8 cellular contexts compared by ENCODE assay signal in the genomic region with DNA sequence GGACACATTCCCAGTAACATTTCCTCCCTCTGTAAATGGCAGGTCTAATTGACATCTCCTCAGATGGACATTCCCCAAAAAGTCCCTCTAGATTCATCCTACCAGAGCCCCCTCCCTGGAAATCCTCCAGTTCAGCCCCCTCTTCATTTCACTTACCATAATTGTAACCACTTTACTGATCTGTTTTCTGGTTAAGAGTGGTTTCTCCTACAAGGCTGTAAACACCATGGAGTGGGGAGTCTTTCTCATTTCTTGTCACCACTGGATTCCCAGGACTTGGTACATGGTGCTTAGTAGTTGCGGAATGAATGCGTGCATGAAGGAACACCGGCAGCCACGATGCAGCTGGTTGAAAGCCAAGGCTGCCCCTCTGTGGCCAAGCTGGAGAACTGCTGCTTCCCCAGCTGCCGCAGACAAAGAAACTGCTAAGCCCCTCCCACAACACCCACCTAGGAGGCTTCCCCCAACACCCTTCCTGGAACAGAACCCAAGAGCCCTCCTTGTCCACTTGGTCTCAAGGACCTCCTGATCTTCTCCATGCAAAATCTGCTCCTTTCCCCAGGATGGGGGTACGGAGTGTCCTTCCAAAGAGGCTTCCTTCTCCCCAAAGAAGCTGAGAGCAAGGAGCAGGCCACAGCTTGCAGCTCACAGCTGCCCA. TPM values are rescaled to one million over a fixed set of nuclear protein-coding genes. Genes with fewer than 3 reads are reported as not detected.
A peak's percentile ranks its signal among the peaks of the same experiment; 100 is the strongest.
DNase-seq lines count a peak whose midpoint lies in the region; ATAC-seq and TF ChIP-seq lines count a peak whose summit lies in the region.

No MANE protein-coding gene starts in this region.

- intact Hi-C loops in adrenal gland (cut with DNase I) = loop anchor here in 1 of 2 donors (5.0 kb wide), 1 partner anchor 39 kb away; no protein-coding TSS in a partner anchor
- intact Hi-C loops in left ventricle myocardium superior (cut with micrococcal nuclease) = loop anchor here (5.0 kb wide), 1 partner anchor 39 kb away; no protein-coding TSS in a partner anchor

- H3K36me3 ChIP-seq in adrenal gland (replicated peaks in 1 of 2) = peaks cover 0 to 10% of the 10 kb centered on the region in 2 donors

- peak; percentile 90 for ATAC-seq in left ventricle myocardium superior
- no peak for ATAC-seq in HG02884 (IDR thresholded peaks at IDR 0.05; ENCODE audit: unreplicated experiment)

- no peaks in the 10 kb centered on the region for H3K9me3 ChIP-seq in adrenal gland (replicated peaks in 1 of 3)

- no peak for TF ChIP-seq POLR2A in adrenal gland (IDR thresholded peaks at IDR 0.05)

- H3K4me3 ChIP-seq in adrenal gland = no peak overlapping the region

- H3K27ac ChIP-seq in adrenal gland = no peak overlapping the region

- no peaks in the 10 kb centered on the region for H3K27me3 ChIP-seq in adrenal gland

- H3K4me1 ChIP-seq in adrenal gland (replicated peaks in 1 of 2) = no peaks in the 10 kb centered on the region

- WGBS in adrenal gland, 4 donors = 15 to 20% (median 17%) methylated on average over 5 to 6 of the region's 6 CpGs

- DNase-seq in NCI-H510A treated with DMSO at 0.1 percent for 48 hours (lab: John Stamatoyannopoulos, UW) (peak; percentile 60), NCI-H510A (lab: John Stamatoyannopoulos, UW) (no peak), NAMALWA (ENCODE audit: low spot score) (peak; percentile 86), T follicular helper cell (ENCODE audit: low read depth) (peak; percentile 60), adrenal gland (peak; percentile 64 to 86 (median 81)), left ventricle myocardium superior (peak; percentile 78), putamen (ENCODE audit: low spot score) (peak; percentile 72)

- TF ChIP-seq CTCF in adrenal gland (IDR thresholded peaks at IDR 0.05) = peak; percentile 67 to 91 (median 86)

RNA-seq across cellular contexts. Expression of gene SCARF2, which starts 18.6 kb away (rescaled TPM):
- total RNA-seq in adrenal gland = 10 to 100 TPM in 5 of 8 donors, 1 to 10 TPM in 3; 6.3 to 45.3 (median 15.7) TPM
- 1 to 10 TPM in 2 of 3 donors, under 1 TPM in 1; 0.92 to 6.2 (median 3.7) TPM for polyA plus RNA-seq in adrenal gland
- total RNA-seq in left ventricle myocardium superior = 2.7 TPM

RNA-seq across cellular contexts. Expression of gene KLHL22, which starts 39.4 kb away (rescaled TPM):
- total RNA-seq in adrenal gland = 10 to 100 TPM; 15.3 to 38.8 (median 27.6) TPM
- polyA plus RNA-seq in adrenal gland = 10 to 100 TPM; 18.9 to 35.2 (median 21.9) TPM
- total RNA-seq in left ventricle myocardium superior = 14.2 TPM

RNA-seq across cellular contexts. Expression of gene MED15, which starts 51.2 kb away (rescaled TPM):
- total RNA-seq in adrenal gland (100 to 1,000 TPM in 3 of 8 donors, 10 to 100 TPM in 5; 43.3 to 149 (median 82.2) TPM), left ventricle myocardium superior (51.0 TPM)
- 100 to 1,000 TPM in 2 of 3 donors, 10 to 100 TPM in 1; 27.8 to 203 (median 197) TPM for polyA plus RNA-seq in adrenal gland
